ENCODE assay signal across 14 cellular contexts in genomic region chr1:182569939-182570610, GRCh38.
"Had no signal": no experiment of that assay in that cellular context is flagged by ENCODE, and none has a peak within 500 bp of the region (broad histone marks: within the 10 kb centered on the region; RNA-seq: fewer than 3 reads in every experiment).

No MANE protein-coding gene starts in this region.

- H3K79me2 ChIP-seq: parathyroid adenoma had no signal

- H3K27me3 Mint-ChIP-seq: activated CD4-positive, alpha-beta memory T cell treated with anti-CD3 and anti-CD28 coated beads for 36 hours had no signal

- H3K27me3 ChIP-seq: left lung, neutrophil, sigmoid colon had no signal

- DNase-seq: activated CD4-positive, alpha-beta memory T cell treated with anti-CD3 and anti-CD28 coated beads for 36 hours; activated CD8-positive, alpha-beta memory T cell treated with anti-CD3 and anti-CD28 coated beads, Interleukin-2, amount 10 ng/mL, durations not matched to agents 7 days and 5 days; activated naive CD4-positive, alpha-beta T cell treated with anti-CD3 and anti-CD28 coated beads, Interleukin-2, amount 50 U/mL, for 16 hours; activated T-cell treated with anti-CD3 and anti-CD28 coated beads, Interleukin-2, amount 50 U/mL, for 1 hour; hippocampal formation; left lung; natural killer cell; sigmoid colon; stimulated activated CD4-positive, alpha-beta T cell treated with anti-CD3 and anti-CD28 coated beads, Interleukin-1b, Interleukin-23, amount 100 ng/mL, for 48 hours; T1000 had no signal

- H3K9me3 Mint-ChIP-seq: activated CD4-positive, alpha-beta memory T cell treated with anti-CD3 and anti-CD28 coated beads for 36 hours; activated T-helper 2 cell treated with anti-CD3 and anti-CD28 coated beads, Interferon-gamma antibody, Interleukin-2, Interleukin-4, amounts not matched to agents 10 μg/mL and 5 μg/mL and 100 μg/mL, durations not matched to agents 14 hours and 24 hours and 36 hours; natural killer cell had no signal

- H3K27ac Mint-ChIP-seq: activated CD4-positive, alpha-beta memory T cell treated with anti-CD3 and anti-CD28 coated beads for 36 hours; activated CD8-positive, alpha-beta memory T cell treated with anti-CD3 and anti-CD28 coated beads, Interleukin-2, amount 10 ng/mL, durations not matched to agents 7 days and 5 days; activated T-helper 2 cell treated with anti-CD3 and anti-CD28 coated beads, Interferon-gamma antibody, Interleukin-2, Interleukin-4, amounts not matched to agents 10 μg/mL and 5 μg/mL and 100 μg/mL, durations not matched to agents 14 hours and 24 hours and 36 hours; natural killer cell had no signal

- ATAC-seq: activated CD8-positive, alpha-beta memory T cell treated with anti-CD3 and anti-CD28 coated beads, Interleukin-2, amount 10 ng/mL, durations not matched to agents 7 days and 5 days; left lung had no signal

- H3K4me3 Mint-ChIP-seq: activated CD4-positive, alpha-beta memory T cell treated with anti-CD3 and anti-CD28 coated beads for 36 hours; activated CD8-positive, alpha-beta memory T cell treated with anti-CD3 and anti-CD28 coated beads, Interleukin-2, amount 10 ng/mL, durations not matched to agents 7 days and 5 days; natural killer cell had no signal

- H3K4me1 Mint-ChIP-seq: natural killer cell had no signal

- H3K9me3 ChIP-seq: left lung, neutrophil, sigmoid colon had no signal

- H3K4me1 ChIP-seq: left lung, parathyroid adenoma, sigmoid colon had no signal

- H3K27ac ChIP-seq: left lung, neutrophil, parathyroid adenoma, sigmoid colon, VCaP had no signal

- H3K4me3 ChIP-seq: left lung, sigmoid colon had no signal

- H2AFZ ChIP-seq: parathyroid adenoma had no signal
